31 cellular contexts compared by ENCODE assay signal in genomic region chr1:84939761-84940160, GRCh38. TPM values are rescaled to one million over a fixed set of nuclear protein-coding genes. Genes with fewer than 3 reads are reported as not detected.
"Had no signal": no experiment of that assay in that cellular context is flagged by ENCODE, and none has a peak within 500 bp of the region (broad histone marks: within the 10 kb centered on the region; RNA-seq: fewer than 3 reads in every experiment).

No MANE protein-coding gene starts in this region.

- H3K36me3 Mint-ChIP-seq: natural killer cell, neural progenitor cell, type B pancreatic cell had no signal

- DNase-seq: natural killer cell; occipital lobe; ovary; posterior cingulate gyrus; psoas muscle; right cardiac atrium; right lobe of liver; sigmoid colon; small intestine; stimulated activated CD4-positive, alpha-beta T cell treated with anti-CD3 and anti-CD28 coated beads, Interleukin-15, amount 100 ng/mL, for 24 hours; stimulated activated CD4-positive, alpha-beta T cell treated with anti-CD3 and anti-CD28 coated beads, Interleukin-2, amount 100 ng/mL, for 24 hours; stimulated activated CD4-positive, alpha-beta T cell treated with anti-CD3 and anti-CD28 coated beads, Interleukin-2, amount 100 ng/mL, for 48 hours; stimulated activated CD4-positive, alpha-beta T cell treated with anti-CD3 and anti-CD28 coated beads, Interleukin-4, amount 100 ng/mL, for 24 hours; stimulated activated naive CD4-positive, alpha-beta T cell; stimulated activated naive CD8-positive, alpha-beta T cell treated with anti-CD3 and anti-CD28 coated beads, Interleukin-15, amount 100 ng/mL, for 72 hours; stimulated activated naive CD8-positive, alpha-beta T cell treated with anti-CD3 and anti-CD28 coated beads, Interleukin-15, Interleukin-2, amounts not matched to agents 100 U/mL and 50 U/mL, for 24 hours; substantia nigra; testis; tibial artery; transverse colon; upper lobe of right lung; uterus had no signal

- H3K4me3 Mint-ChIP-seq: natural killer cell; nephron; neural progenitor cell; stimulated activated effector memory CD8-positive, alpha-beta T cell treated with anti-CD3 and anti-CD28 coated beads, Interleukin-12 subunit alpha, Interleukin-12 subunit beta, amount 100 ng/mL, for 72 hours; stimulated activated naive CD8-positive, alpha-beta T cell treated with anti-CD3 and anti-CD28 coated beads, Interleukin-15, amount 100 ng/mL, for 72 hours; type B pancreatic cell had no signal

- H3K27ac Mint-ChIP-seq: natural killer cell; nephron; neural progenitor cell; progenitor cell of endocrine pancreas; stimulated activated effector memory CD8-positive, alpha-beta T cell treated with anti-CD3 and anti-CD28 coated beads, Interleukin-12 subunit alpha, Interleukin-12 subunit beta, amount 100 ng/mL, for 72 hours; stimulated activated naive CD8-positive, alpha-beta T cell treated with anti-CD3 and anti-CD28 coated beads, Interleukin-15, amount 100 ng/mL, for 72 hours; type B pancreatic cell had no signal

- ATAC-seq: natural killer cell; psoas muscle; right cardiac atrium; right lobe of liver; stimulated activated effector memory CD8-positive, alpha-beta T cell treated with anti-CD3 and anti-CD28 coated beads, Interleukin-12 subunit alpha, Interleukin-12 subunit beta, amount 100 ng/mL, for 72 hours; stimulated activated naive CD8-positive, alpha-beta T cell treated with anti-CD3 and anti-CD28 coated beads, Interleukin-15, amount 100 ng/mL, for 72 hours; stimulated activated naive CD8-positive, alpha-beta T cell treated with anti-CD3 and anti-CD28 coated beads, Interleukin-15, Interleukin-2, amounts not matched to agents 100 U/mL and 50 U/mL, for 24 hours; upper lobe of right lung had no signal

- H3K9me3 Mint-ChIP-seq: natural killer cell; nephron; neural progenitor cell; stimulated activated effector memory CD8-positive, alpha-beta T cell treated with anti-CD3 and anti-CD28 coated beads, Interleukin-12 subunit alpha, Interleukin-12 subunit beta, amount 100 ng/mL, for 72 hours; stimulated activated naive CD8-positive, alpha-beta T cell treated with anti-CD3 and anti-CD28 coated beads, Interleukin-15, amount 100 ng/mL, for 72 hours; type B pancreatic cell had no signal

- H3K27me3 Mint-ChIP-seq: stimulated activated naive CD8-positive, alpha-beta T cell treated with anti-CD3 and anti-CD28 coated beads, Interleukin-15, amount 100 ng/mL, for 72 hours had no signal

- H3K27ac ChIP-seq: neural progenitor cell, ovary, parathyroid adenoma, psoas muscle, right lobe of liver, sigmoid colon, suprapubic skin, testis, tibial artery, transverse colon, upper lobe of right lung, uterus had no signal

RNA-seq across cellular contexts. Expression of gene LPAR3, which starts 46.8 kb away (rescaled TPM):
- total RNA-seq: osteoblast, sigmoid colon had no signal

RNA-seq across cellular contexts. Expression of gene MCOLN2, which starts 57.2 kb away (rescaled TPM):
- total RNA-seq: occipital lobe, skeletal muscle tissue had no signal
